In the genomic region with DNA sequence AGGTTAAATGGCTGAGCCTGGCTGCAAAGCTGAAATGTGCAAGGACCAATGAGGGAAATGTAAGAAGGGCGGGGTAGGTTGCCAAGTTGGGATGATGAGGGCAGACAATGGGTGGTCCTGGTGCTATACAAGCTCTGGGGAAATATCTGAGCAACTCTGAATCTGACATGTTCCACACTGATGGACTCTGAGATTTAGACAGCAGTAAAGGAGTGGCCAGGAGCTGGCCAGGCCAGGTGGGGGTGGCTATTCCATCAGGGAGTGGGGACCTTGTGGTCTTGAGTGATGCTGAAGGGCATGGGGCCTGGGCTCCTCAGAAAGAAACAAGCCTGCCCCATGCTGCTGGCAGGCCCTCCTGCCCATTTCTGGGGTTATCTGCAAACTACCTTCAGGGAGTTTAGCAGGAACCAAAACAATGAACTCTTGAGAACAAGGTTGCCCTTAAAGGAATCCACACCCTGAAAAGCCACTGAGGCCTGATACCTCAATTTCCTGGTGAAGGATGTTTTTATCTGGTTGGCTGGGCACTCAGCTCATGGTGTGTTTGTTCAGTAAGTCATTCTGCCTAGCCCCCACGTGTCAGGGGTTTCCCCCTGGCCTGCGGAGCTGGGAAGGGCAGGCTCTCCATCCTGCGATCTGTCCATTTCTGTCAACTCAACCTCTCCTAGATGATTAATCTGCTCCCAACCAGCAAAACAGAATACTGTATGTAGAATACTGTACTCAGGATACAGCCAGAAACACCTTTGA, we compare ENCODE assay signal across 12 cellular contexts.
DNase-seq lines count a peak whose midpoint lies in the region; ATAC-seq, FAIRE-seq and TF ChIP-seq lines count a peak whose summit lies in the region.
"Had no signal": no experiment of that assay in that cellular context is flagged by ENCODE, and none has a peak within 500 bp of the region (broad histone marks: within the 10 kb centered on the region; RNA-seq: fewer than 3 reads in every experiment).

No MANE protein-coding gene starts in this region.

- no peak for TF ChIP-seq CTCF in smooth muscle cell (IDR thresholded peaks at IDR 0.05; ENCODE audit: borderline replicate concordance, insufficient read depth, poor library complexity, severe bottlenecking)

- peaks cover 13% of the 10 kb centered on the region for H3K4me1 ChIP-seq in smooth muscle cell (ENCODE audit: low read depth)

- no peak overlapping the region for H3K27ac ChIP-seq in smooth muscle cell (ENCODE audit: low read depth)

- no peak overlapping the region for H3K4me3 ChIP-seq in smooth muscle cell
- H3K4me3 ChIP-seq: lung had no signal

- no peaks in the 10 kb centered on the region for H3F3A ChIP-seq in smooth muscle cell (ENCODE audit: low read depth)

- H3K36me3 ChIP-seq in smooth muscle cell (ENCODE audit: low read depth): no peaks in the 10 kb centered on the region

- no peaks in the 10 kb centered on the region for H4K20me1 ChIP-seq in smooth muscle cell (ENCODE audit: low read depth)

- H3K79me2 ChIP-seq in smooth muscle cell (ENCODE audit: low read depth): no peaks in the 10 kb centered on the region

- peak; percentile 93 for FAIRE-seq in islet of Langerhans (lab: Jason Lieb, UNC)

- H3K27me3 ChIP-seq in smooth muscle cell (ENCODE audit: low read depth): no peaks in the 10 kb centered on the region

- 87% methylated on average over 4 of the region's 4 CpGs for WGBS in smooth muscle cell (ENCODE audit: low lambda C conversion rate)

- H3K9ac ChIP-seq in smooth muscle cell (ENCODE audit: low read depth): no peak overlapping the region

- DNase-seq in smooth muscle cell (lab: John Stamatoyannopoulos, UW; ENCODE audit: unreplicated experiment) (no peak), GM03348 (ENCODE audit: low spot score) (no peak), SW 1271 (lab: John Stamatoyannopoulos, UW) (no peak)
- DNase-seq in stimulated activated CD4-positive, alpha-beta T cell treated with anti-CD3 and anti-CD28 coated beads, Interleukin-2, amount 100 ng/mL, for 24 hours: no peak
- DNase-seq: activated CD8-positive, alpha-beta memory T cell treated with anti-CD3 and anti-CD28 coated beads, Interleukin-2, amount 50 U/mL, for 48 hours; foreskin melanocyte; NCI-H526 treated with DMSO at 0.1 percent for 48 hours had no signal

- peak overlapping the region; percentile 42 for H3K4me2 ChIP-seq in smooth muscle cell

- no peaks in the 10 kb centered on the region for H3K9me3 ChIP-seq in smooth muscle cell (replicated peaks; ENCODE audit: low read depth)

- H2AFZ ChIP-seq in smooth muscle cell (ENCODE audit: low read depth): peak overlapping the region; percentile 23

- ATAC-seq in HG02852 (IDR thresholded peaks at IDR 0.05; ENCODE audit: unreplicated experiment) (peak; percentile 48), SK-N-SH treated with all-trans-retinoic acid at 6 μM for 48 hours (peak; percentile 11), GM19467 (IDR thresholded peaks at IDR 0.05; ENCODE audit: unreplicated experiment) (no peak)

TF ChIP-seq in SK-N-SH treated with all-trans-retinoic acid at 6 μM for 48 hours, 23 proteins besides CTCF, POLR2A, EP300 and RAD21:
- TF ChIP-seq TOX (CRISPR knock-in tag; IDR thresholded peaks at IDR 0.05; ENCODE audit: borderline replicate concordance) (no peak), ZNF70 (CRISPR knock-in tag; IDR thresholded peaks at IDR 0.05) (no peak), CSDC2 (CRISPR knock-in tag; IDR thresholded peaks at IDR 0.05) (no peak), ZFP3 (CRISPR knock-in tag; IDR thresholded peaks at IDR 0.05) (no peak), ARNTL (CRISPR knock-in tag; IDR thresholded peaks at IDR 0.05; ENCODE audit: borderline replicate concordance, low read depth) (no peak)
